Comparison of ENCODE assay signal across 14 cellular contexts in the genomic region with DNA sequence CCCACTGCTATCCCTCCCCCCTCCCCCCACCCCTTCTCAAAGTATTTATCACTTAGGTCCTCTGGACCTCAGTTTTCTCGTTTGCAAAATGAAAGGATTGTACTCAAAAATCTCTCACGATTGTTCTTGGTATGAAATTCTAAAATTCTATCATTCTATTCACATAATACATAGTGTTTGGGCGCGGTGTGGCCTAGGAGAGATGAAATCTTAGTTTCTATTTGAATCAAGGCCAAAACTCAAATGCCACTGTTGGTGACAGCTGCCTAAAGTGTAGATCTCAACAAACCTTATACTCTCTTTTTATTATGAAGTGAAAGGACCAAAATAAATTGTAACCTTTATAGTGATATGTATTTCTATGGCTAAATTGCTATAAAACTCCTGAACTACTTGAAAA.
"Had no signal": no experiment of that assay in that cellular context is flagged by ENCODE, and none has a peak within 500 bp of the region (broad histone marks: within the 10 kb centered on the region; RNA-seq: fewer than 3 reads in every experiment).

No MANE protein-coding gene starts in this region.

- H3K4me1 Mint-ChIP-seq: endodermal cell, naive B cell, nephron progenitor cell had no signal

- DNase-seq: colonic mucosa; dermis blood vessel endothelial cell; endodermal cell; foreskin melanocyte; head of caudate nucleus; left colon; left ventricle myocardium superior; mesenchymal stem cell; naive B cell; nephron progenitor cell; sigmoid colon; stimulated activated naive CD4-positive, alpha-beta T cell treated with Interleukin-2 at 50 U/mL for 16 hours; thyroid gland had no signal

- H3K36me3 Mint-ChIP-seq: type B pancreatic cell had no signal

- H3K27me3 Mint-ChIP-seq: type B pancreatic cell had no signal

- H3K9me3 Mint-ChIP-seq: endodermal cell, nephron progenitor cell, type B pancreatic cell had no signal

- H3K27ac Mint-ChIP-seq: endodermal cell, naive B cell, nephron progenitor cell, type B pancreatic cell had no signal

- H3K4me3 Mint-ChIP-seq: endodermal cell, naive B cell, nephron progenitor cell, type B pancreatic cell had no signal

- ATAC-seq: left colon, left ventricle myocardium superior had no signal
